Comparison of ENCODE assay signal across 13 cellular contexts in genomic region chrX:17635231-17635630, GRCh38.
A peak's percentile ranks its signal among the peaks of the same experiment; 100 is the strongest.
DNase-seq lines count a peak whose midpoint lies in the region; ATAC-seq, FAIRE-seq and TF ChIP-seq lines count a peak whose summit lies in the region.
"Had no signal": no experiment of that assay in that cellular context is flagged by ENCODE, and none has a peak within 500 bp of the region (broad histone marks: within the 10 kb centered on the region; RNA-seq: fewer than 3 reads in every experiment).

No MANE protein-coding gene starts in this region.

- H3K4me2 ChIP-seq in H1 (ENCODE audit: insufficient read depth in 1 of 2, low read depth in 2 of 2, low read length in 2 of 2): peak overlapping the region; percentile 50 to 65

- H3K56ac ChIP-seq in H1 (replicated peaks; ENCODE audit: insufficient read length, low read depth, low read length): no peak overlapping the region

- no peak for TF ChIP-seq CTCF in H1 (IDR thresholded peaks at IDR 0.05; ENCODE audit: control extremely low read depth in 1 of 3, insufficient read depth in 1 of 3, low read depth in 1 of 3, low read length in 3 of 3)
- no peak for TF ChIP-seq CTCF in neural crest cell (conservative IDR thresholded peaks at IDR 0.05)

- H3K36me3 ChIP-seq in H7 (replicated peaks; ENCODE audit: control insufficient read depth, insufficient read depth, low read length): no peaks in the 10 kb centered on the region
- no peaks in the 10 kb centered on the region for H3K36me3 ChIP-seq in H1 (ENCODE audit: control insufficient read depth in 2 of 4, insufficient read depth in 4 of 4, low read length in 3 of 4)

- H3K27ac Mint-ChIP-seq in neural crest cell (ENCODE audit: unreplicated experiment): peak overlapping the region; percentile 7
- H3K27ac Mint-ChIP-seq: activated T-helper 1 cell treated with anti-CD3 and anti-CD28 coated beads, Interleukin-12 subunit alpha, Interleukin-12 subunit beta, Interleukin-2, Interleukin-4 antibody, amounts not matched to agents 30 ng/mL and 10 ng/mL and 1 ng/mL, durations not matched to agents 14 hours and 24 hours and 36 hours had no signal

- H3K4me3 ChIP-seq in H7 (ENCODE audit: insufficient read depth, low read depth, low read length) (peak overlapping the region; percentile 19; the same call in 1 of the 2 replicates), H1 (ENCODE audit: extremely low read depth in 1 of 4, insufficient read depth in 2 of 4, low read depth in 3 of 4, low read length in 4 of 4) (peak overlapping the region in 3 of 4 experiments; percentile 3 to 38 (median 9); a peak in 4 of 8 replicates)

- H2BK20ac ChIP-seq in H1 (ENCODE audit: low read length): no peak overlapping the region

- H3K14ac ChIP-seq in H1 (ENCODE audit: insufficient read length): no peak overlapping the region

- no peak overlapping the region for H3K4ac ChIP-seq in H1 (replicated peaks; ENCODE audit: insufficient read length, low read depth, low read length)

- peaks cover 0 to 12% (median 5%) of the 10 kb centered on the region in 4 experiments; a peak in 4 of 7 replicates for H3K4me1 ChIP-seq in H1 (replicated peaks in 1 of 4; ENCODE audit: control insufficient read depth in 3 of 4, insufficient read depth in 4 of 4, low read length in 3 of 4)

- H3K23me2 ChIP-seq in H1 (ENCODE audit: low read depth, low read length): no peaks in the 10 kb centered on the region

- no peak overlapping the region for H4K8ac ChIP-seq in H1 (ENCODE audit: extremely low read depth, insufficient read depth, low read length)

- no peak for TF ChIP-seq RAD21 in H1 (IDR thresholded peaks at IDR 0.05 in 1 of 2, conservative IDR thresholded peaks at IDR 0.05 in 1 of 2; ENCODE audit: low read depth in 2 of 2, low read length in 2 of 2)

- H2BK120ac ChIP-seq in H1 (replicated peaks; ENCODE audit: low read depth, low read length): no peak overlapping the region

- peak; percentile 88 for FAIRE-seq in H1 (lab: Jason Lieb, UNC)
- FAIRE-seq: TTC549 had no signal

- H4K5ac ChIP-seq in H1 (ENCODE audit: insufficient read length, low read depth, low read length): no peak overlapping the region

- peaks cover 37% of the 10 kb centered on the region for H3K4me1 Mint-ChIP-seq in neural crest cell

- H3K36me3 Mint-ChIP-seq in neural crest cell (ENCODE audit: low read depth): no peaks in the 10 kb centered on the region

- TF ChIP-seq POLR2A in H1 (IDR thresholded peaks at IDR 0.05; ENCODE audit: control extremely low read depth in 1 of 2, low read depth in 2 of 2, low read length in 2 of 2): no peak

- H3K79me1 ChIP-seq in H1 (ENCODE audit: low read depth, low read length): no peaks in the 10 kb centered on the region

- H2BK15ac ChIP-seq in H1 (ENCODE audit: low read length): no peak overlapping the region

- H4K20me1 ChIP-seq in H1 (replicated peaks in 1 of 2; ENCODE audit: control insufficient read depth in 1 of 2, insufficient read depth in 2 of 2, low read length in 2 of 2): no peaks in the 10 kb centered on the region

- H3K27me3 Mint-ChIP-seq in neural crest cell (ENCODE audit: low read depth): no peaks in the 10 kb centered on the region

- H2BK12ac ChIP-seq in H1 (ENCODE audit: low read depth, low read length): no peak overlapping the region

- H4K91ac ChIP-seq in H1 (replicated peaks; ENCODE audit: insufficient read length, low read length): peak overlapping the region; percentile 83

- peak in 1 of 2 experiments; percentile 95; a peak in 1 of 3 replicates for TF ChIP-seq EP300 in H1 (IDR thresholded peaks at IDR 0.05; ENCODE audit: borderline replicate concordance in 1 of 2, low read depth in 2 of 2, low read length in 2 of 2)

- DNase-seq in H7 (peak; percentile 51), NCI-H2227 (lab: John Stamatoyannopoulos, UW; ENCODE audit: unreplicated experiment) (peak; percentile 66), H1 (ENCODE audit: low read depth in 1 of 2, low spot score in 2 of 2) (peak; percentile 66 to 85), neural crest cell (ENCODE audit: low read depth, low spot score) (peak; percentile 70), CD1c-positive myeloid dendritic cell (ENCODE audit: extremely low spot score) (no peak), activated gamma-delta T cell (lab: John Stamatoyannopoulos, UW) (no peak)
- no peak for DNase-seq in stimulated activated CD8-positive, alpha-beta memory T cell treated with anti-CD3 and anti-CD28 coated beads, Interleukin-4, amount 100 ng/mL, for 48 hours
- DNase-seq: dermis blood vessel endothelial cell, NCI-H446 treated with DMSO at 0.1 percent for 48 hours had no signal

- WGBS in H1 (ENCODE audit: extremely low coverage in 1 of 2, insufficient coverage in 1 of 2, insufficient read length in 1 of 2, insufficient replicate concordance in 2 of 2, low coverage in 1 of 2, low lambda C conversion rate in 2 of 2, missing lambda C conversion rate in 1 of 2), 2 experiments: 10% methylated on average over 5 of the region's 5 CpGs; no CpG with 5 or more reads in 1 of the 2 experiments

- CTCF ChIA-PET in H1 (lab: Charles Lee; ENCODE audit: partially characterized antibody): interaction anchor here (0.7 kb wide), 1 partner anchor 12 kb away, joined by 3 read pairs; no protein-coding TSS in a partner anchor

- H2AK5ac ChIP-seq in H1 (ENCODE audit: low read depth, low read length): no peak overlapping the region

- H3K18ac ChIP-seq in H1 (ENCODE audit: extremely low read depth, low read length): no peak overlapping the region

- no peaks in the 10 kb centered on the region for H3K79me2 ChIP-seq in H1 (ENCODE audit: control insufficient read depth in 1 of 2, insufficient read depth in 2 of 2, low read length in 2 of 2)

- POLR2A ChIA-PET in H1 (lab: Charles Lee; ENCODE audit: partially characterized antibody): interaction anchor here (1.0 kb wide), 1 partner anchor 32 kb away, joined by 3 read pairs; no protein-coding TSS in a partner anchor

- H3K4me3 Mint-ChIP-seq in neural crest cell: peak overlapping the region; percentile 72
- H3K4me3 Mint-ChIP-seq: activated T-helper 1 cell treated with anti-CD3 and anti-CD28 coated beads, Interleukin-12 subunit alpha, Interleukin-12 subunit beta, Interleukin-2, Interleukin-4 antibody, amounts not matched to agents 30 ng/mL and 10 ng/mL and 1 ng/mL, durations not matched to agents 14 hours and 24 hours and 36 hours had no signal

- H2AFZ ChIP-seq in H1 (ENCODE audit: low read length): no peak overlapping the region

- no peaks in the 10 kb centered on the region for H3K9me3 Mint-ChIP-seq in neural crest cell
- H3K9me3 Mint-ChIP-seq: activated T-helper 1 cell treated with anti-CD3 and anti-CD28 coated beads, Interleukin-12 subunit alpha, Interleukin-12 subunit beta, Interleukin-2, Interleukin-4 antibody, amounts not matched to agents 30 ng/mL and 10 ng/mL and 1 ng/mL, durations not matched to agents 14 hours and 24 hours and 36 hours had no signal

- no peaks in the 10 kb centered on the region for H3K9me3 ChIP-seq in H1 (ENCODE audit: insufficient read depth in 2 of 2, low read depth in 1 of 2, low read length in 1 of 2)

- ATAC-seq in GM18498 (IDR thresholded peaks at IDR 0.05; ENCODE audit: unreplicated experiment): no peak
- ATAC-seq: HCT116 had no signal

- peak overlapping the region; percentile 73; the same call in 1 of the 2 replicates for H2BK5ac ChIP-seq in H1 (ENCODE audit: low read depth, low read length)

- no peak overlapping the region for H3K23ac ChIP-seq in H1 (ENCODE audit: insufficient read length)

- H3K9ac ChIP-seq in H1 (replicated peaks in 1 of 4; ENCODE audit: extremely low read depth in 1 of 4, low read depth in 3 of 4, low read length in 3 of 4): no peak overlapping the region

- H3K27me3 ChIP-seq in H7 (ENCODE audit: control insufficient read depth, insufficient read depth, low read length): no peaks in the 10 kb centered on the region
- no peaks in the 10 kb centered on the region for H3K27me3 ChIP-seq in H1 (replicated peaks in 1 of 4; ENCODE audit: control insufficient read depth in 3 of 4, extremely low read depth in 1 of 4, insufficient read depth in 3 of 4, low read length in 3 of 4)

- 0 out of 2 replicates have a peak overlapping the region, but pooled peaks have one; percentile 15 for H3K27ac ChIP-seq in H1 (ENCODE audit: low read depth, low read length)

TF ChIP-seq in H1, 55 proteins besides CTCF, POLR2A, EP300 and RAD21:
- no peak for TF ChIP-seq EGR1 (IDR thresholded peaks at IDR 0.05; ENCODE audit: borderline replicate concordance, low read depth, low read length)
- peak; percentile 77 for TF ChIP-seq JUND (IDR thresholded peaks at IDR 0.05; ENCODE audit: low read length)
- peak; percentile 33; the same call in 1 of the 2 replicates for TF ChIP-seq TEAD4 (IDR thresholded peaks at IDR 0.05; ENCODE audit: low read depth, low read length)
- TF ChIP-seq MAX (IDR thresholded peaks at IDR 0.05): 0 out of 2 replicates have a peak, but pooled peaks have one; percentile 29
- no peak for TF ChIP-seq SAP30 (IDR thresholded peaks at IDR 0.05; ENCODE audit: insufficient read depth, insufficient replicate concordance, low read length)
- 0 out of 4 replicates have a peak, but pooled peaks of 1 of the 2 experiments have one; percentile 29 for TF ChIP-seq SIN3A (conservative IDR thresholded peaks at IDR 0.05 in 1 of 2, IDR thresholded peaks at IDR 0.05 in 1 of 2; ENCODE audit: low read depth in 1 of 2, low read length in 2 of 2)
- TF ChIP-seq, protein P1, sequence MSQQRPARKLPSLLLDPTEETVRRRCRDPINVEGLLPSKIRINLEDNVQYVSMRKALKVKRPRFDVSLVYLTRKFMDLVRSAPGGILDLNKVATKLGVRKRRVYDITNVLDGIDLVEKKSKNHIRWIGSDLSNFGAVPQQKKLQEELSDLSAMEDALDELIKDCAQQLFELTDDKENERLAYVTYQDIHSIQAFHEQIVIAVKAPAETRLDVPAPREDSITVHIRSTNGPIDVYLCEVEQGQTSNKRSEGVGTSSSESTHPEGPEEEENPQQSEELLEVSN (IDR thresholded peaks at IDR 0.05): peak; percentile 43; the same call in 1 of the 2 replicates
- TF ChIP-seq YY1 (IDR thresholded peaks at IDR 0.05; ENCODE audit: low read depth, low read length): 0 out of 2 replicates have a peak, but pooled peaks have one; percentile 8
- no peak for TF ChIP-seq SIX5 (IDR thresholded peaks at IDR 0.05; ENCODE audit: low read depth, low read length)
- 0 out of 2 replicates have a peak, but pooled peaks have one; percentile 27 for TF ChIP-seq SP1 (IDR thresholded peaks at IDR 0.05; ENCODE audit: low read depth, low read length)
- TF ChIP-seq CHD1 (IDR thresholded peaks at IDR 0.05; ENCODE audit: low read depth, low read length): peak; percentile 82

Comparison
In these comparisons a context has a peak if more than half of its experiments do, and no peak if none do; other contexts are left out.
1. DNase-seq: peak in H7 (single experiment), NCI-H2227 (single experiment), H1 (2 of 2) and neural crest cell (single experiment); none in CD1c-positive myeloid dendritic cell (single experiment), activated gamma-delta T cell (single experiment) and stimulated activated CD8-positive, alpha-beta memory T cell treated with anti-CD3 and anti-CD28 coated beads, Interleukin-4, amount 100 ng/mL, for 48 hours (single experiment).